ENCODE assay signal across 8 cellular contexts in the genomic region with DNA sequence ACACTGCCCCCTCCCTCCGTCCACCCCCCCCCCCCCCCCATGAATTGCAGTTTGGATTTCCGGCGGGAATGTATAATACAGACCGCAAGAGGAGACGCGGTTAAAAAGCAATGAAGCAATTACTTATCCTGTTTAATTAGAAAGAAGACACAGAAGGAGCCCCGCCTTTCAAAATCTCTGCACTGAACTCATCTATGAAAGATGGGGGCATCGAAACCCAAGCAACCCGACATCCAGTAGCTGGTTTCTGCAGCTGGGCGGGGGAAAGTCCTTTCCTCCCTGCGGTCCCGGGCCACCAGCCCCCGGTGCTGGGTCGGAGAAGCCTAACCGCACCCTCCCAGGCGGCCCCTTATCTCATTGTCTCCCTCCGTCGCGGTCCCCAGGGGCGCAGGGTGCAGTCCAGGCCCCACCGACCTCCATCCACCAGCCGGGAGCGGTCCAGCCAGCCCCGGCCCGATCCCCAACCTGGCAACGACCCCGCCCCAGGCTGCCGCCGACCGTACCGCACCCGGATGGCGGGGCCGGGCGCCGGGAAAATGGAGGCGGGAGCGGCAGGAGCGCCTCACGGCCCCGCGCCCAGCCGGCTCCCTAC. TPM values are rescaled to one million over a fixed set of nuclear protein-coding genes. Genes with fewer than 3 reads are reported as not detected.
DNase-seq lines count a peak whose midpoint lies in the region; ATAC-seq and TF ChIP-seq lines count a peak whose summit lies in the region.

No MANE protein-coding gene starts in this region.

- ATAC-seq in CD4-positive, CD25-positive, alpha-beta regulatory T cell (ENCODE audit: low read depth in 2 of 2) = peak; percentile 25 to 26
- ATAC-seq in GM21528 (IDR thresholded peaks at IDR 0.05; ENCODE audit: low FRiP score, unreplicated experiment) = peak; percentile 30

- TF ChIP-seq CTCF in Loucy (conservative IDR thresholded peaks at IDR 0.05; ENCODE audit: low read length) (no peak), fibroblast of lung (conservative IDR thresholded peaks at IDR 0.05 in 1 of 2, IDR thresholded peaks at IDR 0.05 in 1 of 2; ENCODE audit: low read depth in 1 of 2, low read length in 2 of 2) (no peak)

- peak overlapping the region in 1 of 3 donors; percentile 16 for H3K27ac Mint-ChIP-seq in CD4-positive, CD25-positive, alpha-beta regulatory T cell

- peak overlapping the region; percentile 87 for H2AFZ ChIP-seq in Loucy (ENCODE audit: low read length)
- H2AFZ ChIP-seq in fibroblast of lung (ENCODE audit: low read length) = peak overlapping the region; percentile 43

- no peak overlapping the region for H3K27ac ChIP-seq in CD4-positive, CD25-positive, alpha-beta regulatory T cell (ENCODE audit: insufficient read depth, low read length, poor library complexity, severe bottlenecking)
- peak overlapping the region; percentile 93 for H3K27ac ChIP-seq in fibroblast of lung (ENCODE audit: insufficient read depth, low read length)

- H3K4me3 Mint-ChIP-seq in CD4-positive, CD25-positive, alpha-beta regulatory T cell = peak overlapping the region; percentile 86 to 95 (median 93)

- H3K9ac ChIP-seq in Loucy (ENCODE audit: low read depth, low read length, poor library complexity, severe bottlenecking) (no peak overlapping the region), fibroblast of lung (ENCODE audit: insufficient read depth, low read length) (peak overlapping the region; percentile 93)

- H3K4me2 ChIP-seq in Loucy (ENCODE audit: low read depth, low read length, poor library complexity, severe bottlenecking) = peak overlapping the region; percentile 86
- H3K4me2 ChIP-seq in fibroblast of lung (ENCODE audit: extremely low read depth, insufficient read depth, low read length) = peak overlapping the region; percentile 32

- peak overlapping the region; percentile 67 for H3K4me3 ChIP-seq in CD4-positive, CD25-positive, alpha-beta regulatory T cell (ENCODE audit: low read depth, low read length)
- peak overlapping the region; percentile 76 for H3K4me3 ChIP-seq in Loucy (ENCODE audit: low read length, poor library complexity, severe bottlenecking)
- H3K4me3 ChIP-seq in fibroblast of lung (replicated peaks in 1 of 4; ENCODE audit: control extremely low read depth in 1 of 4, insufficient read depth in 1 of 4, low read depth in 3 of 4, low read length in 4 of 4) = peak overlapping the region; percentile 89 to 95 (median 92)

- H3K9me3 ChIP-seq in CD4-positive, CD25-positive, alpha-beta regulatory T cell (ENCODE audit: control insufficient read depth in 2 of 2, low read length in 2 of 2) = peaks cover 5 to 8% of the 10 kb centered on the region in 2 experiments
- H3K9me3 ChIP-seq in Loucy (ENCODE audit: insufficient read depth, low read depth, low read length) = no peaks in the 10 kb centered on the region
- H3K9me3 ChIP-seq in fibroblast of lung (ENCODE audit: control insufficient read depth, insufficient read depth, low read depth, low read length) = no peaks in the 10 kb centered on the region

- peak; percentile 24 to 61 (median 46) for DNase-seq in CD4-positive, CD25-positive, alpha-beta regulatory T cell
- peak; percentile 10 for DNase-seq in activated T-cell treated with anti-CD3 and anti-CD28 coated beads for 4 hours
- peak; percentile 17 to 33 for DNase-seq in fibroblast of lung (ENCODE audit: low read depth in 2 of 2)
- DNase-seq in nucleus accumbens (lab: John Stamatoyannopoulos, UW) = peak in 31 of 56 donors; percentile 0 to 79 (median 42)
- peak; percentile 50 for DNase-seq in ureter (ENCODE audit: low spot score)
- no peak for DNase-seq in NCI-H2029 treated with DMSO at 0.1 percent for 48 hours (lab: John Stamatoyannopoulos, UW)

- H3K4me1 Mint-ChIP-seq in CD4-positive, CD25-positive, alpha-beta regulatory T cell = peaks cover 12 to 32% (median 18%) of the 10 kb centered on the region in 4 donors

- H3K4me1 ChIP-seq in CD4-positive, CD25-positive, alpha-beta regulatory T cell (ENCODE audit: control insufficient read depth, insufficient read depth, low read length, poor library complexity, severe bottlenecking) = peaks cover 20% of the 10 kb centered on the region
- H3K4me1 ChIP-seq in Loucy (ENCODE audit: insufficient read depth, low read length, poor library complexity, severe bottlenecking) = no peaks in the 10 kb centered on the region
- no peaks in the 10 kb centered on the region for H3K4me1 ChIP-seq in fibroblast of lung (ENCODE audit: control insufficient read depth, extremely low read depth, insufficient read depth, low read length)

- no peaks in the 10 kb centered on the region for H3K9me2 ChIP-seq in Loucy (replicated peaks; ENCODE audit: low read depth, low read length)

- peaks cover 27% of the 10 kb centered on the region for H3K27me3 Mint-ChIP-seq in CD4-positive, CD25-positive, alpha-beta regulatory T cell

- H3F3A ChIP-seq in Loucy (ENCODE audit: low read depth) = 0 out of 2 replicates have a peak, but pooled peaks cover 5% of the 10 kb centered on the region

- H4K20me1 ChIP-seq in Loucy (ENCODE audit: insufficient read depth, low read length, poor library complexity, severe bottlenecking) (no peaks in the 10 kb centered on the region), fibroblast of lung (ENCODE audit: control insufficient read depth, extremely low read depth, insufficient read depth, low read length) (no peaks in the 10 kb centered on the region)

- H3K79me2 ChIP-seq in Loucy (ENCODE audit: insufficient read depth, low read length) (no peaks in the 10 kb centered on the region), fibroblast of lung (ENCODE audit: control insufficient read depth, insufficient read depth, low read length) (peaks cover 49% of the 10 kb centered on the region)

- peaks cover 23% of the 10 kb centered on the region for H3K27me3 ChIP-seq in CD4-positive, CD25-positive, alpha-beta regulatory T cell (ENCODE audit: control insufficient read depth, insufficient read depth, low read length)
- H3K27me3 ChIP-seq in Loucy (ENCODE audit: insufficient read depth, low read length, poor library complexity, severe bottlenecking) = peaks cover 28% of the 10 kb centered on the region
- no peaks in the 10 kb centered on the region for H3K27me3 ChIP-seq in fibroblast of lung (ENCODE audit: control insufficient read depth, insufficient read depth, low read length)

- H3K36me3 Mint-ChIP-seq in CD4-positive, CD25-positive, alpha-beta regulatory T cell = no peaks in the 10 kb centered on the region

- H3K36me3 ChIP-seq in CD4-positive, CD25-positive, alpha-beta regulatory T cell (ENCODE audit: control insufficient read depth, insufficient read depth, low read length) = no peaks in the 10 kb centered on the region
- H3K36me3 ChIP-seq in Loucy (ENCODE audit: insufficient read depth, low read length) = no peaks in the 10 kb centered on the region
- no peaks in the 10 kb centered on the region for H3K36me3 ChIP-seq in fibroblast of lung (ENCODE audit: control insufficient read depth, insufficient read depth, low read length)

- peaks cover 0 to 10% (median 7%) of the 10 kb centered on the region in 7 donors for H3K9me3 Mint-ChIP-seq in CD4-positive, CD25-positive, alpha-beta regulatory T cell

RNA-seq across cellular contexts. Expression of gene RAPH1, which starts 0.5 kb away (rescaled TPM):
- 2.5 TPM for total RNA-seq in CD4-positive, CD25-positive, alpha-beta regulatory T cell
- 1 to 10 TPM in 1 of 4 donors, under 1 TPM in 3; 0.53 to 1.8 (median 0.87) TPM for polyA plus RNA-seq in CD4-positive, CD25-positive, alpha-beta regulatory T cell
- total RNA-seq in fibroblast of lung (15.4 and 21.1 TPM in 2 replicates), ureter (71.6 TPM)
- 9.0 and 14.1 TPM in 2 replicates for polyA plus RNA-seq in fibroblast of lung
- polyA plus RNA-seq in fibroblast of lung (2012) = 9.7 and 22.7 TPM in 2 replicates
- 19.5 and 36.1 TPM in 2 replicates for polyA minus RNA-seq in fibroblast of lung (ENCODE audit: low replicate concordance)
